25 cellular contexts compared by ENCODE assay signal in genomic region chr2:174192664-174193063, GRCh38.
"Had no signal": no experiment of that assay in that cellular context is flagged by ENCODE, and none has a peak within 500 bp of the region (broad histone marks: within the 10 kb centered on the region; RNA-seq: fewer than 3 reads in every experiment).

No MANE protein-coding gene starts in this region.

- H3K4me3 Mint-ChIP-seq: naive thymus-derived CD8-positive, alpha-beta T cell; nephron; neural crest cell; stimulated activated effector memory CD8-positive, alpha-beta T cell treated with anti-CD3 and anti-CD28 coated beads, Interleukin-12 subunit alpha, Interleukin-12 subunit beta, amount 100 ng/mL, for 72 hours; stimulated activated naive CD8-positive, alpha-beta T cell treated with anti-CD3 and anti-CD28 coated beads, Interleukin-15, Interleukin-2, amounts not matched to agents 100 ng/mL and 50 ng/mL, for 24 hours had no signal

- H3K27me3 Mint-ChIP-seq: naive thymus-derived CD8-positive, alpha-beta T cell; stimulated activated naive CD8-positive, alpha-beta T cell treated with anti-CD3 and anti-CD28 coated beads, Interleukin-15, Interleukin-2, amounts not matched to agents 100 ng/mL and 50 ng/mL, for 24 hours had no signal

- H3K4me3 ChIP-seq: hepatocyte, left ventricle myocardium inferior, lung, pancreas, prostate gland, sigmoid colon, spleen, suprapubic skin, thoracic aorta, tibial artery, upper lobe of right lung had no signal

- H3K4me1 Mint-ChIP-seq: nephron had no signal

- H3K9me3 ChIP-seq: left ventricle myocardium inferior, pancreas, prostate gland, sigmoid colon, suprapubic skin, thoracic aorta, tibial artery, upper lobe of right lung had no signal

- FAIRE-seq: pancreas, small intestine, urothelium cell line had no signal

- H3K27ac ChIP-seq: hepatocyte, left ventricle myocardium inferior, pancreas, prostate gland, sigmoid colon, spleen, suprapubic skin, thoracic aorta, tibial artery, upper lobe of right lung had no signal

- H3K36me3 Mint-ChIP-seq: stimulated activated effector memory CD8-positive, alpha-beta T cell treated with anti-CD3 and anti-CD28 coated beads, Interleukin-12 subunit alpha, Interleukin-12 subunit beta, amount 100 ng/mL, for 72 hours had no signal

- H3K4me2 ChIP-seq: hepatocyte had no signal

- ATAC-seq: naive thymus-derived CD8-positive, alpha-beta T cell; pancreas; right cardiac atrium; stimulated activated effector memory CD8-positive, alpha-beta T cell treated with anti-CD3 and anti-CD28 coated beads, Interleukin-12 subunit alpha, Interleukin-12 subunit beta, amount 100 ng/mL, for 72 hours; upper lobe of right lung had no signal

- DNase-seq: islet precursor cell; left ventricle myocardium inferior; naive thymus-derived CD8-positive, alpha-beta T cell; nucleus accumbens; pancreas; retina; right cardiac atrium; sigmoid colon; small intestine; spleen; stimulated activated CD4-positive, alpha-beta T cell treated with anti-CD3 and anti-CD28 coated beads, Interleukin-4, amount 100 ng/mL, for 24 hours; stimulated activated naive CD4-positive, alpha-beta T cell; tibial artery; trophoblast cell; upper lobe of right lung had no signal

- H3K36me3 ChIP-seq: left ventricle myocardium inferior, pancreas, prostate gland, sigmoid colon, spleen, suprapubic skin, thoracic aorta, tibial artery, upper lobe of right lung had no signal

- H2AFZ ChIP-seq: hepatocyte had no signal

- H3K4me1 ChIP-seq: left ventricle myocardium inferior, prostate gland, sigmoid colon, spleen, suprapubic skin, tibial artery, upper lobe of right lung had no signal

- H3K27me3 ChIP-seq: hepatocyte, pancreas, sigmoid colon, spleen, suprapubic skin, tibial artery, upper lobe of right lung had no signal

- H3K9me3 Mint-ChIP-seq: naive thymus-derived CD8-positive, alpha-beta T cell; stimulated activated effector memory CD8-positive, alpha-beta T cell treated with anti-CD3 and anti-CD28 coated beads, Interleukin-12 subunit alpha, Interleukin-12 subunit beta, amount 100 ng/mL, for 72 hours; stimulated activated naive CD8-positive, alpha-beta T cell treated with anti-CD3 and anti-CD28 coated beads, Interleukin-15, Interleukin-2, amounts not matched to agents 100 ng/mL and 50 ng/mL, for 24 hours had no signal

- H3K27ac Mint-ChIP-seq: naive thymus-derived CD8-positive, alpha-beta T cell; stimulated activated effector memory CD8-positive, alpha-beta T cell treated with anti-CD3 and anti-CD28 coated beads, Interleukin-12 subunit alpha, Interleukin-12 subunit beta, amount 100 ng/mL, for 72 hours; stimulated activated naive CD8-positive, alpha-beta T cell treated with anti-CD3 and anti-CD28 coated beads, Interleukin-15, Interleukin-2, amounts not matched to agents 100 ng/mL and 50 ng/mL, for 24 hours had no signal
